In the genomic region with DNA sequence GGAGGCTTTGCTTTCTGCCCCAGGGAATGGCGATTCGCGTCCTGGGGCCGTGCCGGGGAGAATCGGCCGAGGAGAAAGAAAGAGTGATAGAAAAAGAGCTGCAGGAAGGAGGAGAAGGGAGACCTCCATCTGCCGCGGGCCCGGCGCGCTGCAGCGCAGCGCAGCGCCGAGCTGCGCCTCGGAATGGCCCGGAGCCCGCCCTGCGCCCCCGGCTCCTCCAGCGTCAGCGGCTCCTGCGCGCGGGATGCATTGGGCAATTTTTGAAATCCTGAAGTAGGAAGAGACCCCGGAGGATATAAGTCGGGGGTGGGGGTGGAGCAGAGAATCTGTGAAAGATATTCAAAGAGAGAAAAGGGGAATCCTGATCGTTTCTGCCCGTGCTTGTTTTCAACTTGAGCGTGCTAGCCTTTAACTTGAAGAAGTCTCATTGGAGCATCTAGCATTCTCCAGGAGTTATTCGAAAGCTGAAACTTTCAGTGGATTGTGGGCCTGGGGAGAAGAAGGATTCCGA, we compare ENCODE assay signal across 8 cellular contexts. TPM values are rescaled to one million over a fixed set of nuclear protein-coding genes. Genes with fewer than 3 reads are reported as not detected.
A peak's percentile ranks its signal among the peaks of the same experiment; 100 is the strongest.
DNase-seq lines count a peak whose midpoint lies in the region; ATAC-seq lines count a peak whose summit lies in the region.

No MANE protein-coding gene starts in this region.

- ATAC-seq in HG02623 (IDR thresholded peaks at IDR 0.05; ENCODE audit: unreplicated experiment) (no peak), GM19324 (IDR thresholded peaks at IDR 0.05; ENCODE audit: low FRiP score, unreplicated experiment) (no peak)

- DNase-seq in AG08395 (ENCODE audit: low spot score) (peak; percentile 17), HK-2 (ENCODE audit: unreplicated experiment) (peak; percentile 31), hepatic stellate cell (ENCODE audit: low spot score) (peak; percentile 36), putamen (ENCODE audit: low spot score) (peak; percentile 7), ureter (ENCODE audit: low spot score) (no peak)

- peak overlapping the region; percentile 62 for H3K27ac ChIP-seq in angular gyrus (ENCODE audit: low read depth, low read length)

RNA-seq across cellular contexts. Expression of gene PDE3A, which starts 0.4 kb away (rescaled TPM):
- total RNA-seq in ureter = 6.5 TPM
